Comparison of ENCODE assay signal across 10 cellular contexts in genomic region chr6:139597087-139597763, GRCh38.
A peak's percentile ranks its signal among the peaks of the same experiment; 100 is the strongest.
DNase-seq lines count a peak whose midpoint lies in the region; ATAC-seq and TF ChIP-seq lines count a peak whose summit lies in the region.
"Had no signal": no experiment of that assay in that cellular context is flagged by ENCODE, and none has a peak within 500 bp of the region (broad histone marks: within the 10 kb centered on the region; RNA-seq: fewer than 3 reads in every experiment).

No MANE protein-coding gene starts in this region.

- H3K4me1 ChIP-seq in Caco-2 (peaks cover 39% of the 10 kb centered on the region), right cardiac atrium (ENCODE audit: control insufficient read depth, insufficient read depth, low read length) (peaks cover 1% of the 10 kb centered on the region), rectal smooth muscle tissue (ENCODE audit: control insufficient read depth, insufficient read depth, low read length) (peaks cover 32% of the 10 kb centered on the region)

- H3K36me3 ChIP-seq in Caco-2 (ENCODE audit: control insufficient read depth, insufficient read depth, low read length) (no peaks in the 10 kb centered on the region), rectal smooth muscle tissue (ENCODE audit: control insufficient read depth, insufficient read depth, low read length) (no peaks in the 10 kb centered on the region)

- BruUV-seq in Caco-2 (replicated peaks; lab: Mats Ljungman, UMichigan), result TSS peak; percentile 93

- H3K9me3 ChIP-seq in Caco-2 (no peaks in the 10 kb centered on the region), right cardiac atrium (ENCODE audit: control insufficient read depth, low read length) (no peaks in the 10 kb centered on the region)

- no peaks in the 10 kb centered on the region for H3K9me3 Mint-ChIP-seq in Caco-2 (ENCODE audit: unreplicated experiment)

- 77% methylated on average over 1 of the region's 1 CpG for WGBS in right cardiac atrium

- peak overlapping the region; percentile 12 for H3K27ac ChIP-seq in right cardiac atrium (ENCODE audit: low read length)
- H3K27ac ChIP-seq in rectal smooth muscle tissue (ENCODE audit: low read depth, low read length), result peak overlapping the region; percentile 88

- TF ChIP-seq CTCF in Caco-2 (IDR thresholded peaks at IDR 0.05; ENCODE audit: insufficient read depth in 1 of 2, low read depth in 1 of 2, low read length in 1 of 2, severe bottlenecking in 1 of 2, unreplicated experiment in 1 of 2) (no peak), astrocyte of the spinal cord (IDR thresholded peaks at IDR 0.05; ENCODE audit: low read depth, low read length) (no peak)

- H3K27ac Mint-ChIP-seq in Caco-2 (ENCODE audit: unreplicated experiment), result peak overlapping the region; percentile 94

- CTCF ChIA-PET in Caco-2 (lab: Charles Lee), result interaction anchor here (0.5 to 0.9 kb wide), 2 partner anchors 19 to 227 kb away, joined by 3 to 4 read pairs; no protein-coding TSS in a partner anchor

- no peaks in the 10 kb centered on the region for H3K36me3 Mint-ChIP-seq in Caco-2 (ENCODE audit: insufficient read depth, unreplicated experiment)

- H3K27me3 ChIP-seq in Caco-2 (replicated peaks; ENCODE audit: control insufficient read depth, insufficient read depth, low read length) (no peaks in the 10 kb centered on the region), right cardiac atrium (ENCODE audit: control insufficient read depth, insufficient read depth) (no peaks in the 10 kb centered on the region), rectal smooth muscle tissue (ENCODE audit: control insufficient read depth, insufficient read depth, low read length) (no peaks in the 10 kb centered on the region)

- in situ Hi-C loops in astrocyte of the spinal cord (cut with HindIII; ENCODE audit: low sequenced_read_pairs), result no loop called here

- no peak for ATAC-seq in right cardiac atrium
- ATAC-seq in HG03095 (IDR thresholded peaks at IDR 0.05; ENCODE audit: unreplicated experiment), result no peak
- ATAC-seq in GM18858 (IDR thresholded peaks at IDR 0.05; ENCODE audit: unreplicated experiment), result no peak
- no peak for ATAC-seq in GM21576 (IDR thresholded peaks at IDR 0.05; ENCODE audit: unreplicated experiment)

- POLR2A ChIA-PET in Caco-2 (lab: Charles Lee), result interaction anchor here (1.1 to 1.6 kb wide), 2 partner anchors 222 to 223 kb away, joined by 3 to 10 read pairs; partner anchors contain the start of gene CITED2

- H3K4me3 ChIP-seq in Caco-2 (ENCODE audit: low read depth, low read length), result no peak overlapping the region
- no peak overlapping the region for H3K4me3 ChIP-seq in astrocyte of the spinal cord (ENCODE audit: low read depth, low read length)
- H3K4me3 ChIP-seq in right cardiac atrium (ENCODE audit: low read length), result no peak overlapping the region
- no peak overlapping the region for H3K4me3 ChIP-seq in rectal smooth muscle tissue (ENCODE audit: low read length)

- no peak overlapping the region for H3K9ac ChIP-seq in rectal smooth muscle tissue (ENCODE audit: low read length)

- intact Hi-C loops in Caco-2 (cut with micrococcal nuclease; ENCODE audit: unreplicated experiment), result loop anchor here (2.0 to 5.0 kb wide), 2 partner anchors 58 to 110 kb away; no protein-coding TSS in a partner anchor
- intact Hi-C loops in right cardiac atrium (cut with DNase I), result no loop called here

- peak overlapping the region; percentile 59 for H3K4me3 Mint-ChIP-seq in Caco-2 (ENCODE audit: unreplicated experiment)

- H3K4me1 Mint-ChIP-seq in Caco-2 (ENCODE audit: low read depth, unreplicated experiment), result peaks cover 32% of the 10 kb centered on the region

- no peaks in the 10 kb centered on the region for H3K27me3 Mint-ChIP-seq in Caco-2 (ENCODE audit: insufficient read depth, unreplicated experiment)

- no peak for DNase-seq in Caco-2
- DNase-seq in astrocyte of the spinal cord (ENCODE audit: low read depth, low spot score), result peak; percentile 28
- no peak for DNase-seq in right cardiac atrium
- no peak for DNase-seq in C1 segment of cervical spinal cord (lab: John Stamatoyannopoulos, UW)
- DNase-seq: cerebellar nuclear complex; stimulated activated CD8-positive, alpha-beta memory T cell treated with anti-CD3 and anti-CD28 coated beads, Interleukin-4, amount 100 ng/mL, for 48 hours had no signal
